Comparison of ENCODE assay signal across 22 cellular contexts in genomic region chr6:157476797-157477196, GRCh38.
DNase-seq lines count a peak whose midpoint lies in the region; ATAC-seq, FAIRE-seq and TF ChIP-seq lines count a peak whose summit lies in the region.
"Had no signal": no experiment of that assay in that cellular context is flagged by ENCODE, and none has a peak within 500 bp of the region (broad histone marks: within the 10 kb centered on the region; RNA-seq: fewer than 3 reads in every experiment).

No MANE protein-coding gene starts in this region.

- POLR2A ChIA-PET in K562 (lab: Yijun Ruan, JAX) = interaction anchor here (0.7 kb wide), 1 partner anchor 41 kb away, joined by 3 read pairs; no protein-coding TSS in a partner anchor

- TF ChIP-seq EP300 in K562 (IDR thresholded peaks at IDR 0.05; ENCODE audit: low read length) = no peak

- H3K9me3 Mint-ChIP-seq in stimulated activated memory B cell treated with anti-CD40 and anti-IgM and Interleukin-4, amounts not matched to agents 10 μg/mL and 1 μg/mL and 100 μg/mL, for 72 hours = no peaks in the 10 kb centered on the region
- H3K9me3 Mint-ChIP-seq: CD8-positive, alpha-beta T cell; GM23338; HFFc6 had no signal

- intact Hi-C loops in Right ventricle myocardium superior (cut with DNase I) (no loop called here), right cardiac atrium (cut with DNase I) (no loop called here), K562 (cut with micrococcal nuclease) (no loop called here), esophagus squamous epithelium (cut with DNase I) (no loop called here)

- ATAC-seq in Right ventricle myocardium superior (ENCODE audit: poor library complexity) = peak; percentile 12
- ATAC-seq in right cardiac atrium = no peak
- no peak for ATAC-seq in K562
- no peak for ATAC-seq in stimulated activated memory B cell treated with anti-CD40 and anti-IgM and Interleukin-4, amounts not matched to agents 10 μg/mL and 1 μg/mL and 100 μg/mL, for 72 hours
- ATAC-seq: CD8-positive, alpha-beta T cell; GM23338 had no signal

- H3K79me2 ChIP-seq in K562 (ENCODE audit: control insufficient read depth, insufficient read depth, low read length) = peaks cover 7% of the 10 kb centered on the region; the same call in 2 of the 3 replicates

- H3K4me2 ChIP-seq in K562 (ENCODE audit: insufficient read depth, low read length) = no peak overlapping the region
- H3K4me2 ChIP-seq: BLaER1, GM23338 had no signal

- H3K27me3 ChIP-seq in right cardiac atrium (ENCODE audit: control insufficient read depth, insufficient read depth) (no peaks in the 10 kb centered on the region), K562 (ENCODE audit: control insufficient read depth in 2 of 2, insufficient read depth in 2 of 2, low read length in 2 of 2) (no peaks in the 10 kb centered on the region; a peak in 1 of 5 replicates), esophagus squamous epithelium (peaks cover 0 to 6% (median 0%) of the 10 kb centered on the region in 4 donors)
- H3K27me3 ChIP-seq: BLaER1 had no signal

- H3K4me1 ChIP-seq in right cardiac atrium (ENCODE audit: control insufficient read depth, insufficient read depth, low read length) = no peaks in the 10 kb centered on the region
- peaks cover 13 to 17% of the 10 kb centered on the region in 2 experiments for H3K4me1 ChIP-seq in K562 (replicated peaks in 1 of 2; ENCODE audit: control insufficient read depth in 2 of 2, insufficient read depth in 2 of 2, low read length in 2 of 2)
- H3K4me1 ChIP-seq in esophagus squamous epithelium = no peaks in the 10 kb centered on the region
- H3K4me1 ChIP-seq: BLaER1, Caco-2, HAP-1 had no signal

- in situ Hi-C loops in K562 (cut with MboI) = no loop called here

- H3K27ac Mint-ChIP-seq in stimulated activated memory B cell treated with anti-CD40 and anti-IgM and Interleukin-4, amounts not matched to agents 10 μg/mL and 1 μg/mL and 100 μg/mL, for 72 hours = peak overlapping the region; percentile 65
- H3K27ac Mint-ChIP-seq: CD4-positive, CD25-positive, alpha-beta regulatory T cell; CD8-positive, alpha-beta T cell; GM23338; HFFc6 had no signal

- no peak overlapping the region for H3K9ac ChIP-seq in K562 (ENCODE audit: insufficient read depth in 1 of 2, low read depth in 2 of 2, low read length in 2 of 2)
- H3K9ac ChIP-seq: BLaER1 had no signal

- H3K4me1 Mint-ChIP-seq in stimulated activated memory B cell treated with anti-CD40 and anti-IgM and Interleukin-4, amounts not matched to agents 10 μg/mL and 1 μg/mL and 100 μg/mL, for 72 hours = peaks cover 50% of the 10 kb centered on the region
- H3K4me1 Mint-ChIP-seq: GM23338 had no signal

- 96% methylated on average over 3 of the region's 3 CpGs for WGBS in right cardiac atrium
- 96% methylated on average over 3 of the region's 3 CpGs for WGBS in K562 (ENCODE audit: insufficient coverage, low coverage, missing lambda C conversion rate)
- WGBS in esophagus squamous epithelium, 2 donors = 87 to 92% methylated on average over 3 of the region's 3 CpGs

- no peak for TF ChIP-seq RAD21 in K562 (CRISPR knock-in tag; conservative IDR thresholded peaks at IDR 0.05 in 1 of 2, IDR thresholded peaks at IDR 0.05 in 1 of 2)

- H4K20me1 ChIP-seq in K562 (replicated peaks; ENCODE audit: control insufficient read depth, insufficient read depth, low read length) = no peaks in the 10 kb centered on the region
- H4K20me1 ChIP-seq: BLaER1 had no signal

- CTCF ChIA-PET in K562 (lab: Yijun Ruan, JAX; ENCODE audit: low intra/inter-chr PET ratio) = no interaction called here

- TF ChIP-seq CTCF in K562 (IDR thresholded peaks at IDR 0.05 in 2 of 3, conservative IDR thresholded peaks at IDR 0.05 in 1 of 3; ENCODE audit: insufficient read depth in 2 of 3, low read depth in 1 of 3, low read length in 3 of 3) = no peak
- no peak for TF ChIP-seq CTCF in esophagus squamous epithelium (IDR thresholded peaks at IDR 0.05)

- TF ChIP-seq POLR2A in K562 (conservative IDR thresholded peaks at IDR 0.05) = no peak
- TF ChIP-seq POLR2A in esophagus squamous epithelium (IDR thresholded peaks at IDR 0.05) = no peak

- H3K27ac ChIP-seq in right cardiac atrium (ENCODE audit: low read length) = no peak overlapping the region
- H3K27ac ChIP-seq in K562 (ENCODE audit: extremely low read depth, low read depth, low read length) = no peak overlapping the region
- H3K27ac ChIP-seq in esophagus squamous epithelium = no peak overlapping the region
- H3K27ac ChIP-seq: 22Rv1, BLaER1, C4-2B had no signal

- H3K27me3 Mint-ChIP-seq in stimulated activated memory B cell treated with anti-CD40 and anti-IgM and Interleukin-4, amounts not matched to agents 10 μg/mL and 1 μg/mL and 100 μg/mL, for 72 hours = no peaks in the 10 kb centered on the region
- H3K27me3 Mint-ChIP-seq: B cell had no signal

- H3K9me1 ChIP-seq in K562 (ENCODE audit: control insufficient read depth, insufficient read depth, low read length) = no peaks in the 10 kb centered on the region

- FAIRE-seq in K562 (lab: Jason Lieb, UNC) = no peak
- FAIRE-seq: GM12891, H54 had no signal

- H3K4me3 ChIP-seq in right cardiac atrium (ENCODE audit: low read length) (no peak overlapping the region), K562 (no peak overlapping the region), esophagus squamous epithelium (no peak overlapping the region)
- H3K4me3 ChIP-seq: BLaER1, GM23338, HAP-1 had no signal

- BruUV-seq in K562 (replicated peaks; lab: Mats Ljungman, UMichigan) = no TSS peak

- no peak overlapping the region for H3K4me3 Mint-ChIP-seq in stimulated activated memory B cell treated with anti-CD40 and anti-IgM and Interleukin-4, amounts not matched to agents 10 μg/mL and 1 μg/mL and 100 μg/mL, for 72 hours
- H3K4me3 Mint-ChIP-seq: B cell; CD4-positive, CD25-positive, alpha-beta regulatory T cell; CD8-positive, alpha-beta T cell; GM23338; HFFc6 had no signal

- H3K36me3 Mint-ChIP-seq in stimulated activated memory B cell treated with anti-CD40 and anti-IgM and Interleukin-4, amounts not matched to agents 10 μg/mL and 1 μg/mL and 100 μg/mL, for 72 hours = peaks cover 22% of the 10 kb centered on the region
- H3K36me3 Mint-ChIP-seq: CD8-positive, alpha-beta T cell had no signal

- H3K36me3 ChIP-seq in K562 (ENCODE audit: control insufficient read depth, insufficient read depth, low read length) (no peaks in the 10 kb centered on the region), esophagus squamous epithelium (no peaks in the 10 kb centered on the region)
- H3K36me3 ChIP-seq: BLaER1, HAP-1 had no signal

- H3K9me3 ChIP-seq in right cardiac atrium (ENCODE audit: control insufficient read depth, low read length) (no peaks in the 10 kb centered on the region), K562 (replicated peaks; ENCODE audit: control insufficient read depth, insufficient read depth, low read depth, low read length) (no peaks in the 10 kb centered on the region), esophagus squamous epithelium (no peaks in the 10 kb centered on the region)
- H3K9me3 ChIP-seq: BLaER1, Caco-2, HAP-1 had no signal

- no peak overlapping the region for H2AFZ ChIP-seq in K562 (ENCODE audit: low read depth, low read length)
- H2AFZ ChIP-seq: GM23338 had no signal

- DNase-seq in Right ventricle myocardium superior (no peak), right cardiac atrium (no peak), K562 (ENCODE audit: extremely low read depth in 1 of 4, low spot score in 3 of 4) (no peak), esophagus squamous epithelium (lab: John Stamatoyannopoulos, UW) (no peak)
- DNase-seq in stimulated activated CD4-positive, alpha-beta T cell treated with anti-CD3 and anti-CD28 coated beads, Interleukin-12 subunit alpha, Interleukin-12 subunit beta, amount 100 ng/mL, for 4 hours = no peak
- DNase-seq: Caco-2; CD4-positive, CD25-positive, alpha-beta regulatory T cell; CD8-positive, alpha-beta T cell; DMS 273 treated with DMSO at 0.1 percent for 48 hours; DMS79; EL; GDM1; HFFc6 had no signal

TF ChIP-seq in K562, 482 proteins besides CTCF, POLR2A, EP300 and RAD21:
- 0 out of 2 replicates have a peak, but pooled peaks have one; percentile 17 for TF ChIP-seq NR2C1 (IDR thresholded peaks at IDR 0.05)
- no peak for TF ChIP-seq NR2C1 (tag; IDR thresholded peaks at IDR 0.05)
- TF ChIP-seq, protein P1, sequence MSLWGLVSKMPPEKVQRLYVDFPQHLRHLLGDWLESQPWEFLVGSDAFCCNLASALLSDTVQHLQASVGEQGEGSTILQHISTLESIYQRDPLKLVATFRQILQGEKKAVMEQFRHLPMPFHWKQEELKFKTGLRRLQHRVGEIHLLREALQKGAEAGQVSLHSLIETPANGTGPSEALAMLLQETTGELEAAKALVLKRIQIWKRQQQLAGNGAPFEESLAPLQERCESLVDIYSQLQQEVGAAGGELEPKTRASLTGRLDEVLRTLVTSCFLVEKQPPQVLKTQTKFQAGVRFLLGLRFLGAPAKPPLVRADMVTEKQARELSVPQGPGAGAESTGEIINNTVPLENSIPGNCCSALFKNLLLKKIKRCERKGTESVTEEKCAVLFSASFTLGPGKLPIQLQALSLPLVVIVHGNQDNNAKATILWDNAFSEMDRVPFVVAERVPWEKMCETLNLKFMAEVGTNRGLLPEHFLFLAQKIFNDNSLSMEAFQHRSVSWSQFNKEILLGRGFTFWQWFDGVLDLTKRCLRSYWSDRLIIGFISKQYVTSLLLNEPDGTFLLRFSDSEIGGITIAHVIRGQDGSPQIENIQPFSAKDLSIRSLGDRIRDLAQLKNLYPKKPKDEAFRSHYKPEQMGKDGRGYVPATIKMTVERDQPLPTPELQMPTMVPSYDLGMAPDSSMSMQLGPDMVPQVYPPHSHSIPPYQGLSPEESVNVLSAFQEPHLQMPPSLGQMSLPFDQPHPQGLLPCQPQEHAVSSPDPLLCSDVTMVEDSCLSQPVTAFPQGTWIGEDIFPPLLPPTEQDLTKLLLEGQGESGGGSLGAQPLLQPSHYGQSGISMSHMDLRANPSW (CRISPR knock-in tag; IDR thresholded peaks at IDR 0.05) = no peak
